In the genomic region with DNA sequence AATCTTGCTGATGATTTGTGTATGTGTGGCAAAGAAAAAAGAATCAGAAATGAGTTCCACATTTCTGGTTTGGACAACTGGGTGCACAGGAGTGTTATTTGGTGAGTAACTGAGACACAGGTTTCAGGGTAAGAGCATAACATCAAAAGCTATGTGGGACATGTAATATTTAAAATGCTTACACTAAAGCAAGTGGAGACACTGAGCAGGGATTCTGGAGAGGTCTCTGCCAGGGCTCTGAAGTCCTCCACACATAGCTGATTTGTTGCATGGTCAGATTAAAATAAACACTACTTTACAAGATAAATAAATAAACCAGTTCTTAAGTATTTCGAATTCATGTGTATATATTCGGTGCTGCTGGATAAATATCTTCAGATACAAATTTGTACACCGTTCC, we compare ENCODE assay signal across 28 cellular contexts. TPM values are rescaled to one million over a fixed set of nuclear protein-coding genes. Genes with fewer than 3 reads are reported as not detected.
"Had no signal": no experiment of that assay in that cellular context is flagged by ENCODE, and none has a peak within 500 bp of the region (broad histone marks: within the 10 kb centered on the region; RNA-seq: fewer than 3 reads in every experiment).

No MANE protein-coding gene starts in this region.

- H3K27ac ChIP-seq: stomach, suprapubic skin, testis, thoracic aorta, tibial artery, tibial nerve, upper lobe of left lung, upper lobe of right lung, uterus, vagina had no signal

- H3K4me3 Mint-ChIP-seq: stimulated activated effector memory CD8-positive, alpha-beta T cell treated with anti-CD3 and anti-CD28 coated beads, Interleukin-12 subunit alpha, Interleukin-12 subunit beta, amount 100 ng/mL, for 72 hours; stimulated activated memory B cell treated with anti-CD40 and anti-IgM and Interleukin-4, amounts not matched to agents 10 μg/mL and 1 μg/mL and 100 μg/mL, for 72 hours; stimulated activated naive B cell treated with anti-CD40 and anti-IgM and Interleukin-4, amounts not matched to agents 10 μg/mL and 1 μg/mL and 100 μg/mL, for 72 hours; stimulated activated naive CD8-positive, alpha-beta T cell treated with anti-CD3 and anti-CD28 coated beads, Interleukin-15, amount 100 ng/mL, for 72 hours; stimulated activated naive CD8-positive, alpha-beta T cell treated with anti-CD3 and anti-CD28 coated beads, Interleukin-15, Interleukin-2, amounts not matched to agents 100 ng/mL and 50 ng/mL, for 24 hours; type B pancreatic cell had no signal

- H3K9me3 ChIP-seq: testis, thyroid gland, upper lobe of right lung, uterus, vagina had no signal

- H3K36me3 ChIP-seq: stomach, suprapubic skin, thoracic aorta, thyroid gland, tibial artery, tibial nerve, transverse colon, upper lobe of left lung, upper lobe of right lung, uterus, vagina had no signal

- H3K4me1 ChIP-seq: stomach, suprapubic skin, testis, tibial artery, tibial nerve, transverse colon, upper lobe of left lung, upper lobe of right lung, vagina had no signal

- H3K27ac Mint-ChIP-seq: stimulated activated effector memory CD8-positive, alpha-beta T cell treated with anti-CD3 and anti-CD28 coated beads, Interleukin-12 subunit alpha, Interleukin-12 subunit beta, amount 100 ng/mL, for 72 hours; stimulated activated memory B cell treated with anti-CD40 and anti-IgM and Interleukin-4, amounts not matched to agents 10 μg/mL and 1 μg/mL and 100 μg/mL, for 72 hours; stimulated activated naive B cell treated with anti-CD40 and anti-IgM and Interleukin-4, amounts not matched to agents 10 μg/mL and 1 μg/mL and 100 μg/mL, for 72 hours; stimulated activated naive CD8-positive, alpha-beta T cell treated with anti-CD3 and anti-CD28 coated beads, Interleukin-15, Interleukin-2, amounts not matched to agents 100 ng/mL and 50 ng/mL, for 24 hours; type B pancreatic cell had no signal

- DNase-seq: stimulated activated CD4-positive, alpha-beta T cell treated with anti-CD3 and anti-CD28 coated beads, Interleukin-2, amount 100 ng/mL, for 48 hours; stimulated activated CD4-positive, alpha-beta T cell treated with anti-CD3 and anti-CD28 coated beads, Interleukin-4, amount 100 ng/mL, for 1 hour; stimulated activated CD4-positive, alpha-beta T cell treated with anti-CD3 and anti-CD28 coated beads, Interleukin-4, amount 100 ng/mL, for 24 hours; stimulated activated CD4-positive, alpha-beta T cell treated with anti-CD3 and anti-CD28 coated beads, Interleukin-4, amount 100 ng/mL, for 4 hours; stimulated activated CD8-positive, alpha-beta memory T cell treated with anti-CD3 and anti-CD28 coated beads, Interleukin-4, amount 100 ng/mL, for 48 hours; stimulated activated naive B cell treated with anti-CD40 and anti-IgM and Interleukin-4, amounts not matched to agents 10 μg/mL and 1 μg/mL and 100 μg/mL, for 72 hours; stimulated activated naive CD4-positive, alpha-beta T cell; stimulated activated naive CD4-positive, alpha-beta T cell treated with Interleukin-2 at 50 U/mL for 16 hours; stimulated activated naive CD8-positive, alpha-beta T cell treated with anti-CD3 and anti-CD28 coated beads, Interleukin-15, amount 100 ng/mL, for 72 hours; stimulated activated naive CD8-positive, alpha-beta T cell treated with anti-CD3 and anti-CD28 coated beads, Interleukin-15, Interleukin-2, amounts not matched to agents 100 U/mL and 50 U/mL, for 24 hours; stomach; substantia nigra; testis; thyroid gland; tibial artery; transverse colon; trophoblast cell; upper lobe of left lung; upper lobe of right lung; uterus had no signal

- H3K4me1 Mint-ChIP-seq: stimulated activated effector memory CD8-positive, alpha-beta T cell treated with anti-CD3 and anti-CD28 coated beads, Interleukin-12 subunit alpha, Interleukin-12 subunit beta, amount 100 ng/mL, for 72 hours; stimulated activated memory B cell treated with anti-CD40 and anti-IgM and Interleukin-4, amounts not matched to agents 10 μg/mL and 1 μg/mL and 100 μg/mL, for 72 hours; stimulated activated naive B cell treated with anti-CD40 and anti-IgM and Interleukin-4, amounts not matched to agents 10 μg/mL and 1 μg/mL and 100 μg/mL, for 72 hours; stimulated activated naive CD8-positive, alpha-beta T cell treated with anti-CD3 and anti-CD28 coated beads, Interleukin-15, amount 100 ng/mL, for 72 hours had no signal

- H3K27me3 ChIP-seq: suprapubic skin, testis, thyroid gland, tibial artery, tibial nerve, transverse colon, upper lobe of left lung, upper lobe of right lung, uterus, vagina had no signal

- H3K36me3 Mint-ChIP-seq: stimulated activated effector memory CD8-positive, alpha-beta T cell treated with anti-CD3 and anti-CD28 coated beads, Interleukin-12 subunit alpha, Interleukin-12 subunit beta, amount 100 ng/mL, for 72 hours; stimulated activated memory B cell treated with anti-CD40 and anti-IgM and Interleukin-4, amounts not matched to agents 10 μg/mL and 1 μg/mL and 100 μg/mL, for 72 hours; type B pancreatic cell had no signal

- H3K27me3 Mint-ChIP-seq: stimulated activated memory B cell treated with anti-CD40 and anti-IgM and Interleukin-4, amounts not matched to agents 10 μg/mL and 1 μg/mL and 100 μg/mL, for 72 hours; stimulated activated naive CD8-positive, alpha-beta T cell treated with anti-CD3 and anti-CD28 coated beads, Interleukin-15, amount 100 ng/mL, for 72 hours; stimulated activated naive CD8-positive, alpha-beta T cell treated with anti-CD3 and anti-CD28 coated beads, Interleukin-15, Interleukin-2, amounts not matched to agents 100 ng/mL and 50 ng/mL, for 24 hours; type B pancreatic cell had no signal

- H3K4me3 ChIP-seq: stomach, suprapubic skin, testis, thoracic aorta, thyroid gland, tibial artery, tibial nerve, transverse colon, upper lobe of left lung, upper lobe of right lung, uterus, vagina had no signal

RNA-seq across cellular contexts. Expression of a gene that starts 16.3 kb away (rescaled TPM):
- total RNA-seq: tibial nerve, upper lobe of right lung had no signal
